8 cellular contexts compared by ENCODE assay signal in genomic region chr3:157088506-157089454, GRCh38.
DNase-seq lines count a peak whose midpoint lies in the region; TF ChIP-seq lines count a peak whose summit lies in the region.

No MANE protein-coding gene starts in this region.

- intact Hi-C loops in activated T-helper 2 cell treated with anti-CD3 and anti-CD28 coated beads, Interferon-gamma antibody, Interleukin-2, Interleukin-4, amounts not matched to agents 10 μg/mL and 5 μg/mL and 100 μg/mL, durations not matched to agents 14 hours and 24 hours and 36 hours (cut with micrococcal nuclease), result loop anchor here (1.0 to 2.0 kb wide), 11 partner anchors 10 to 1234 kb away; partner anchors contain the start of genes CCNL1, SLC33A1, SSR3 and TIPARP
- intact Hi-C loops in ovary (cut with DNase I), result loop anchor here (2.0 to 10.0 kb wide), 9 partner anchors 40 to 934 kb away; partner anchors contain the start of genes LEKR1 (in 2 of the 4), SSR3 (in 1 of the 4) and TIPARP (in 1 of the 4)

- H3K36me3 ChIP-seq in ovary, result no peaks in the 10 kb centered on the region
- H3K36me3 ChIP-seq in tibial nerve, result no peaks in the 10 kb centered on the region

- H3K4me1 Mint-ChIP-seq in activated T-helper 2 cell treated with anti-CD3 and anti-CD28 coated beads, Interferon-gamma antibody, Interleukin-2, Interleukin-4, amounts not matched to agents 10 μg/mL and 5 μg/mL and 100 μg/mL, durations not matched to agents 14 hours and 24 hours and 36 hours (ENCODE audit: low read depth), result peaks cover 74% of the 10 kb centered on the region

- TF ChIP-seq EP300 in ovary (IDR thresholded peaks at IDR 0.05), result peak; percentile 69
- TF ChIP-seq EP300 in tibial nerve (IDR thresholded peaks at IDR 0.05), result peak; percentile 94 to 99

- H3K27me3 ChIP-seq in ovary, result no peaks in the 10 kb centered on the region
- no peaks in the 10 kb centered on the region for H3K27me3 ChIP-seq in tibial nerve

- H3K4me3 ChIP-seq in ovary (peak overlapping the region; percentile 48), tibial nerve (peak overlapping the region; percentile 68 to 79 (median 72))

- TF ChIP-seq POLR2A in ovary (IDR thresholded peaks at IDR 0.05), result peak; percentile 91
- peak; percentile 93 to 96 for TF ChIP-seq POLR2A in tibial nerve (IDR thresholded peaks at IDR 0.05)

- H3K36me3 Mint-ChIP-seq in activated T-helper 2 cell treated with anti-CD3 and anti-CD28 coated beads, Interferon-gamma antibody, Interleukin-2, Interleukin-4, amounts not matched to agents 10 μg/mL and 5 μg/mL and 100 μg/mL, durations not matched to agents 14 hours and 24 hours and 36 hours (ENCODE audit: low read depth), result no peaks in the 10 kb centered on the region

- peak overlapping the region; percentile 86 to 97 for H3K27ac ChIP-seq in ovary
- peak overlapping the region; percentile 99 to 100 (median 100) for H3K27ac ChIP-seq in tibial nerve

- peaks cover 6% of the 10 kb centered on the region for H3K4me1 ChIP-seq in ovary (ENCODE audit: insufficient read depth)
- peaks cover 0 to 41% (median 22%) of the 10 kb centered on the region in 4 donors for H3K4me1 ChIP-seq in tibial nerve

- TF ChIP-seq CTCF in ovary (IDR thresholded peaks at IDR 0.05), result peak in 2 of 3 donors; percentile 6 to 21
- peak in 2 of 5 experiments; percentile 53 to 60 for TF ChIP-seq CTCF in tibial nerve (IDR thresholded peaks at IDR 0.05)

- no peaks in the 10 kb centered on the region for H3K9me3 ChIP-seq in ovary
- H3K9me3 ChIP-seq in tibial nerve, result no peaks in the 10 kb centered on the region

- peak overlapping the region; percentile 76 for H3K4me3 Mint-ChIP-seq in activated T-helper 2 cell treated with anti-CD3 and anti-CD28 coated beads, Interferon-gamma antibody, Interleukin-2, Interleukin-4, amounts not matched to agents 10 μg/mL and 5 μg/mL and 100 μg/mL, durations not matched to agents 14 hours and 24 hours and 36 hours (ENCODE audit: low read depth)

- H3K9me3 Mint-ChIP-seq in activated T-helper 2 cell treated with anti-CD3 and anti-CD28 coated beads, Interferon-gamma antibody, Interleukin-2, Interleukin-4, amounts not matched to agents 10 μg/mL and 5 μg/mL and 100 μg/mL, durations not matched to agents 14 hours and 24 hours and 36 hours, result no peaks in the 10 kb centered on the region

- peak overlapping the region; percentile 98 for H3K27ac Mint-ChIP-seq in activated T-helper 2 cell treated with anti-CD3 and anti-CD28 coated beads, Interferon-gamma antibody, Interleukin-2, Interleukin-4, amounts not matched to agents 10 μg/mL and 5 μg/mL and 100 μg/mL, durations not matched to agents 14 hours and 24 hours and 36 hours

- no peaks in the 10 kb centered on the region for H3K27me3 Mint-ChIP-seq in activated T-helper 2 cell treated with anti-CD3 and anti-CD28 coated beads, Interferon-gamma antibody, Interleukin-2, Interleukin-4, amounts not matched to agents 10 μg/mL and 5 μg/mL and 100 μg/mL, durations not matched to agents 14 hours and 24 hours and 36 hours (ENCODE audit: low read depth)

- peak; percentile 97 for DNase-seq in ELF-1 (ENCODE audit: low read depth, low spot score)
- peak; percentile 97 for DNase-seq in H4 (ENCODE audit: low spot score)
- DNase-seq in M059J (ENCODE audit: low read depth), result peak; percentile 98
- DNase-seq in activated T-helper 2 cell treated with anti-CD3 and anti-CD28 coated beads, Interferon-gamma antibody, Interleukin-2, Interleukin-4, amounts not matched to agents 10 μg/mL and 5 μg/mL and 100 μg/mL, durations not matched to agents 14 hours and 24 hours and 36 hours (ENCODE audit: low spot score), result peak; percentile 93
- DNase-seq in germinal center (ENCODE audit: low spot score), result peak; percentile 99
- peak; percentile 96 to 98 (median 98) for DNase-seq in ovary
- peak; percentile 91 to 93 for DNase-seq in tibial nerve (ENCODE audit: low spot score in 2 of 2)
- no peak for DNase-seq in NCI-H2107 (lab: John Stamatoyannopoulos, UW)

- WGBS in ovary, 3 donors, result 0% methylated on average over 52 to 61 of the region's 61 CpGs
- WGBS in tibial nerve, 2 donors, result 0% methylated on average over 40 to 50 of the region's 61 CpGs
